In the genomic region with DNA sequence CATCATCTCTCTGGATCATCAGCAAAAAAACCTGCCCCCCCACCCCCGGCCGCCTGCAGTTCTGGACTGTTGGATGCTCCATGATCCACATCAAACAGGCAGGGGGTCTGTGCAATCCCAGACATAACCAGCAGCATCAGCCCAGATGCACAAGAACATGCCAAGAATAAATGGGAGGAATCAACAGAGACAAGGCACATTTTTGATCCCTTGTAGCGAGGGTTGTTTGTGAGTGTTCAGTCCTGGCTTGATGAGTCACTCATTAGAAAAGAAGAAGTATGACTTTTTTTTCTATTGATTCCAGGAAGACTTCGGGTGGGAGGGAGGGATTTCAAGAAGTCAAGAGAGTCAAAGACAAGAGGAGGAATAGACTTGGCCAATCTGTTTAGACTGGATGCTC, we compare ENCODE assay signal across 16 cellular contexts.
"Had no signal": no experiment of that assay in that cellular context is flagged by ENCODE, and none has a peak within 500 bp of the region (broad histone marks: within the 10 kb centered on the region; RNA-seq: fewer than 3 reads in every experiment).

No MANE protein-coding gene starts in this region.

- DNase-seq: activated CD4-positive, alpha-beta T cell treated with anti-CD3 and anti-CD28 coated beads, Interleukin-2, amount 50 U/mL, for 48 hours; activated effector memory CD4-positive, alpha-beta T cell treated with anti-CD3 and anti-CD28 coated beads, Interleukin-2, amount 50 U/mL, for 16 hours; activated T-cell treated with anti-CD3 and anti-CD28 coated beads, Interleukin-2, amount 50 U/mL, for 4 hours; amniotic stem cell; brain microvascular endothelial cell; cerebellar nuclear complex; dermis blood vessel endothelial cell; glutamatergic neuron; immature natural killer cell; left colon; naive thymus-derived CD4-positive, alpha-beta T cell; stimulated activated CD4-positive, alpha-beta T cell treated with anti-CD3 and anti-CD28 coated beads, Interleukin-4, amount 100 ng/mL, for 4 hours; stomach had no signal

- ATAC-seq: activated CD4-positive, CD25-positive, alpha-beta regulatory T cell treated with anti-CD3 and anti-CD28 coated beads, Interleukin-2, amount 50 U/mL, for 24 hours; activated naive CD4-positive, alpha-beta T cell treated with anti-CD3 and anti-CD28 coated beads, Interleukin-2, amount 50 U/mL, for 72 hours; activated T-cell treated with anti-CD3 and anti-CD28 coated beads, Interleukin-2, amount 50 U/mL, for 4 hours; esophagus mucosa; left colon; naive thymus-derived CD4-positive, alpha-beta T cell had no signal
